28 cellular contexts compared by ENCODE assay signal in the genomic region with DNA sequence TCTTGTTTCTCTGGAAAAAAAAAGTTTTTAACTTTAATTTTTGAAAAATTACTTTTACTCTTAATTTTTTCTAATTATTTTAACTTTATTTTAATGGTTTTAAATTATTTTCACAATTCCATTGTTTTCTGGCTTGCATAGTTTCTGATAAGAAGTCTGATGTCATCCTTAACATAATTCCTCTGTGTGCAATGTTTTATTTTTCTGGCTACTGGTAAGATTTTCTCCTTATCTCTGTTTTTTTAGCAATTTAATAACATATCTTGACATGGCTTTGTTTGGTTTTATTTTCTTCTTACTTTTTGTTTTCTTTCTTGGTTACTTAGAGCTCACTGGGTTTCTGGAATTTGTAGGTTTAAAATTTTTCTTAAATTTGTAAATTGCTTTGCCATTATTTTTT.
"Had no signal": no experiment of that assay in that cellular context is flagged by ENCODE, and none has a peak within 500 bp of the region (broad histone marks: within the 10 kb centered on the region; RNA-seq: fewer than 3 reads in every experiment).

No MANE protein-coding gene starts in this region.

- H3K27me3 ChIP-seq: brain microvascular endothelial cell, dorsolateral prefrontal cortex, gastroesophageal sphincter, hepatocyte, left lung, uterus had no signal

- DNase-seq: activated CD4-positive, alpha-beta memory T cell treated with anti-CD3 and anti-CD28 coated beads for 36 hours; activated CD4-positive, alpha-beta T cell treated with anti-CD3 and anti-CD28 coated beads, Interleukin-2, amount 10 ng/mL, durations not matched to agents 24 days and 14 days; activated CD4-positive, CD25-positive, alpha-beta regulatory T cell treated with anti-CD3 and anti-CD28 coated beads, Interleukin-2, amount 50 U/mL, for 72 hours; activated CD8-positive, alpha-beta memory T cell treated with anti-CD3 and anti-CD28 coated beads, Interleukin-2, amount 50 U/mL, for 4 hours; activated gamma-delta T cell; activated naive CD4-positive, alpha-beta T cell treated with anti-CD3 and anti-CD28 coated beads, Interleukin-2, amount 10 ng/mL, durations not matched to agents 7 days and 5 days; activated naive CD8-positive, alpha-beta T cell treated with anti-CD3 and anti-CD28 coated beads, Interleukin-2, amount 10 ng/mL, durations not matched to agents 7 days and 5 days; activated T-cell treated with anti-CD3 and anti-CD28 coated beads, Interleukin-2, amount 50 U/mL, for 1 hour; amniotic stem cell; brain microvascular endothelial cell; dorsolateral prefrontal cortex; effector memory CD4-positive, alpha-beta T cell; erythroblast; kidney; left lung; lower lobe of right lung; mucosa of descending colon; stimulated activated CD4-positive, alpha-beta T cell treated with anti-CD3 and anti-CD28 coated beads, Interleukin-12 subunit alpha, Interleukin-12 subunit beta, amount 100 ng/mL, for 4 hours; stimulated activated CD4-positive, alpha-beta T cell treated with anti-CD3 and anti-CD28 coated beads, Interleukin-4, amount 100 ng/mL, for 24 hours; stimulated activated naive CD8-positive, alpha-beta T cell treated with anti-CD3 and anti-CD28 coated beads, Interleukin-15, amount 100 ng/mL, for 72 hours; substantia nigra; uterus; WERI-Rb-1 had no signal

- H3K36me3 ChIP-seq: brain microvascular endothelial cell, gastroesophageal sphincter, left lung, lower lobe of right lung, uterus, WERI-Rb-1 had no signal

- H3K4me1 ChIP-seq: left lung, lower lobe of right lung had no signal

- FAIRE-seq: astrocyte had no signal

- H3K27ac ChIP-seq: brain microvascular endothelial cell, coronary artery, dorsolateral prefrontal cortex, gastroesophageal sphincter, hepatocyte, left lung, lower lobe of right lung, skin epidermis, uterus, WERI-Rb-1 had no signal

- H3K4me3 ChIP-seq: coronary artery, dorsolateral prefrontal cortex, gastroesophageal sphincter, hepatocyte, left lung, lower lobe of right lung, mucosa of descending colon, skin epidermis, uterus had no signal
